ENCODE assay signal across 11 cellular contexts in the genomic region with DNA sequence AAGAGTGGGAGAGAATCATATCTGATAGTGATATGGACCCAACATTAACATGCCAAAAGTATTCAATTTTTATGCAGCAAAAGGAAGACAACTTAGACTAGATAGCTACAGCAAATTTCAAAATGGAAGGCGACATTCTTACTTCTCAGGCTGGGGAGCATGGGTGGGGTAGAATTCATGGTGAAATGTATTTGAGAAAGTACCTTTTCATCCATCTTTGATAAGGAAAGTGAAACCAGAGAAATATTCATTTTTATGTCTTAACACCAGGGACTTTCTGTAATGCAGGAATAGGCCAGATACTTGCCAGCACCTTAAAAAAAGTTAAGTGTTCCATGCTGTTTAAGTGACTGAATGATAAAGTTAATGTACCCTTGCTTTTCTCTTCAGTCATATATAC. TPM values are rescaled to one million over a fixed set of nuclear protein-coding genes. Genes with fewer than 3 reads are reported as not detected.
DNase-seq lines count a peak whose midpoint lies in the region; ATAC-seq and TF ChIP-seq lines count a peak whose summit lies in the region.
"Had no signal": no experiment of that assay in that cellular context is flagged by ENCODE, and none has a peak within 500 bp of the region (broad histone marks: within the 10 kb centered on the region; RNA-seq: fewer than 3 reads in every experiment).

No MANE protein-coding gene starts in this region.

- H3K4me1 Mint-ChIP-seq in CD8-positive, alpha-beta T cell (ENCODE audit: low read depth): peaks cover 86% of the 10 kb centered on the region
- H3K4me1 Mint-ChIP-seq in naive thymus-derived CD4-positive, alpha-beta T cell: peaks cover 69 to 99% (median 88%) of the 10 kb centered on the region in 7 donors
- H3K4me1 Mint-ChIP-seq in endothelial cell (ENCODE audit: unreplicated experiment): peaks cover 25% of the 10 kb centered on the region

- peak overlapping the region; percentile 85 for H3K27ac Mint-ChIP-seq in CD8-positive, alpha-beta T cell
- H3K27ac Mint-ChIP-seq in activated naive CD4-positive, alpha-beta T cell treated with anti-CD3 and anti-CD28 coated beads, Interleukin-2, amount 50 U/mL, for 72 hours: peak overlapping the region; percentile 88 to 91
- H3K27ac Mint-ChIP-seq in naive thymus-derived CD4-positive, alpha-beta T cell: peak overlapping the region; percentile 87 to 100 (median 93)
- H3K27ac Mint-ChIP-seq in endothelial cell (ENCODE audit: unreplicated experiment): no peak overlapping the region

- peak; percentile 40 for ATAC-seq in CD8-positive, alpha-beta T cell
- peak in 1 of 2 donors; percentile 19 for ATAC-seq in activated naive CD4-positive, alpha-beta T cell treated with anti-CD3 and anti-CD28 coated beads, Interleukin-2, amount 50 U/mL, for 72 hours
- ATAC-seq in naive thymus-derived CD4-positive, alpha-beta T cell: peak; percentile 50

- no peaks in the 10 kb centered on the region for H3K9me3 ChIP-seq in CD8-positive, alpha-beta T cell (ENCODE audit: low read length)
- H3K9me3 ChIP-seq in HEK293 (ENCODE audit: control insufficient read depth, insufficient read depth, low read depth, low read length): no peaks in the 10 kb centered on the region
- no peaks in the 10 kb centered on the region for H3K9me3 ChIP-seq in naive thymus-derived CD4-positive, alpha-beta T cell (ENCODE audit: control insufficient read depth in 2 of 3, low read length in 3 of 3)

- H3K27ac ChIP-seq in CD8-positive, alpha-beta T cell (ENCODE audit: low read depth, low read length): peak overlapping the region; percentile 92
- H3K27ac ChIP-seq in HEK293 (ENCODE audit: extremely low read depth, low read depth, low read length): no peak overlapping the region
- H3K27ac ChIP-seq in naive thymus-derived CD4-positive, alpha-beta T cell (ENCODE audit: low read depth, low read length): peak overlapping the region; percentile 91

- H3K36me3 Mint-ChIP-seq in CD8-positive, alpha-beta T cell: peaks cover 71% of the 10 kb centered on the region
- peaks cover 16 to 23% of the 10 kb centered on the region in 2 donors for H3K36me3 Mint-ChIP-seq in activated naive CD4-positive, alpha-beta T cell treated with anti-CD3 and anti-CD28 coated beads, Interleukin-2, amount 50 U/mL, for 72 hours
- H3K36me3 Mint-ChIP-seq in naive thymus-derived CD4-positive, alpha-beta T cell: peaks cover 10 to 35% (median 32%) of the 10 kb centered on the region in 5 donors
- H3K36me3 Mint-ChIP-seq in endothelial cell (ENCODE audit: low read depth, unreplicated experiment): peaks cover 11% of the 10 kb centered on the region

- H3K4me3 ChIP-seq in CD8-positive, alpha-beta T cell (ENCODE audit: low read depth, low read length): peak overlapping the region; percentile 18
- no peak overlapping the region for H3K4me3 ChIP-seq in HEK293 (ENCODE audit: low read depth, low read length)
- H3K4me3 ChIP-seq in naive thymus-derived CD4-positive, alpha-beta T cell (ENCODE audit: low read length): peak overlapping the region; percentile 10

- H3K9me3 Mint-ChIP-seq in CD8-positive, alpha-beta T cell: no peaks in the 10 kb centered on the region
- H3K9me3 Mint-ChIP-seq in activated naive CD4-positive, alpha-beta T cell treated with anti-CD3 and anti-CD28 coated beads, Interleukin-2, amount 50 U/mL, for 72 hours: peaks cover 0 to 3% of the 10 kb centered on the region in 2 donors
- H3K9me3 Mint-ChIP-seq in naive thymus-derived CD4-positive, alpha-beta T cell: peaks cover 0 to 7% (median 0%) of the 10 kb centered on the region in 11 donors
- H3K9me3 Mint-ChIP-seq in endothelial cell (ENCODE audit: unreplicated experiment): no peaks in the 10 kb centered on the region

- no peaks in the 10 kb centered on the region for H3K36me3 ChIP-seq in CD8-positive, alpha-beta T cell (ENCODE audit: insufficient read depth, low read length)
- no peaks in the 10 kb centered on the region for H3K36me3 ChIP-seq in HEK293 (ENCODE audit: control insufficient read depth in 2 of 2, insufficient read depth in 1 of 2, low read length in 2 of 2)
- H3K36me3 ChIP-seq in naive thymus-derived CD4-positive, alpha-beta T cell (ENCODE audit: control insufficient read depth in 2 of 3, insufficient read depth in 3 of 3, low read length in 3 of 3): no peaks in the 10 kb centered on the region

- POLR2A ChIA-PET in CD8-positive, alpha-beta T cell (lab: Charles Lee): interaction anchor here (1.2 to 9.4 kb wide), 5 partner anchors 13 to 255 kb away, joined by 5 to 66 read pairs (median 19); partner anchors contain the start of gene BTG1
- POLR2A ChIA-PET in HEK293 (lab: Yijun Ruan, JAX): no interaction called here
- POLR2A ChIA-PET in naive thymus-derived CD4-positive, alpha-beta T cell (lab: Charles Lee): interaction anchor here (0.6 to 12.8 kb wide), 15 partner anchors 10 to 436 kb away, joined by 3 to 267 read pairs (median 14); partner anchors contain the start of gene BTG1

- CTCF ChIA-PET in CD8-positive, alpha-beta T cell (lab: Charles Lee): interaction anchor here (1.6 to 3.0 kb wide), 2 partner anchors 11 to 91 kb away, joined by 5 to 15 read pairs; no protein-coding TSS in a partner anchor
- CTCF ChIA-PET in HEK293 (lab: Yijun Ruan, JAX): no interaction called here
- CTCF ChIA-PET in naive thymus-derived CD4-positive, alpha-beta T cell (lab: Charles Lee): interaction anchor here (0.7 kb wide), 1 partner anchor 102 kb away, joined by 3 read pairs; no protein-coding TSS in a partner anchor

- no peak for DNase-seq in CD8-positive, alpha-beta T cell
- DNase-seq in activated naive CD4-positive, alpha-beta T cell treated with anti-CD3 and anti-CD28 coated beads, Interleukin-2, amount 50 U/mL, for 72 hours (ENCODE audit: low spot score in 2 of 2): no peak
- peak in 5 of 9 donors; percentile 46 to 63 (median 55) for DNase-seq in naive thymus-derived CD4-positive, alpha-beta T cell
- no peak for DNase-seq in endothelial cell (ENCODE audit: low spot score)
- DNase-seq in NCI-H345 treated with DMSO at 0.1 percent for 48 hours (lab: John Stamatoyannopoulos, UW; ENCODE audit: unreplicated experiment): no peak
- no peak for DNase-seq in NCI-H748 (lab: John Stamatoyannopoulos, UW; ENCODE audit: unreplicated experiment)
- DNase-seq: activated effector memory CD4-positive, alpha-beta T cell treated with anti-CD3 and anti-CD28 coated beads, Interleukin-2, amount 50 U/mL, for 16 hours; KG1; NCI-H2171 treated with DMSO at 0.1 percent for 48 hours; occipital lobe had no signal

- no peaks in the 10 kb centered on the region for H3K27me3 ChIP-seq in CD8-positive, alpha-beta T cell (ENCODE audit: insufficient read depth, low read length)
- H3K27me3 ChIP-seq in naive thymus-derived CD4-positive, alpha-beta T cell (ENCODE audit: control insufficient read depth in 2 of 2, insufficient read depth in 2 of 2, low read length in 2 of 2): no peaks in the 10 kb centered on the region

- H3K4me1 ChIP-seq in CD8-positive, alpha-beta T cell (ENCODE audit: insufficient read depth, low read length): peaks cover 93% of the 10 kb centered on the region
- peaks cover 24% of the 10 kb centered on the region; the same call in 1 of the 2 replicates for H3K4me1 ChIP-seq in HEK293 (ENCODE audit: control insufficient read depth, insufficient read depth, low read length)
- H3K4me1 ChIP-seq in naive thymus-derived CD4-positive, alpha-beta T cell (ENCODE audit: control insufficient read depth in 2 of 2, insufficient read depth in 2 of 2, low read length in 2 of 2): peaks cover 51 to 77% of the 10 kb centered on the region in 2 donors

- intact Hi-C loops in CD8-positive, alpha-beta T cell (cut with DNase I, micrococcal nuclease): loop anchor here (1.0 to 5.0 kb wide), 4 partner anchors 9 to 95 kb away; no protein-coding TSS in a partner anchor
- intact Hi-C loops in naive thymus-derived CD4-positive, alpha-beta T cell (cut with micrococcal nuclease): loop anchor here (1.0 to 2.0 kb wide), 3 partner anchors 8 to 17 kb away; no protein-coding TSS in a partner anchor

- H3K4me3 Mint-ChIP-seq in CD8-positive, alpha-beta T cell: peak overlapping the region; percentile 78
- H3K4me3 Mint-ChIP-seq in naive thymus-derived CD4-positive, alpha-beta T cell: peak overlapping the region; percentile 42 to 100 (median 96)
- no peak overlapping the region for H3K4me3 Mint-ChIP-seq in endothelial cell (ENCODE audit: unreplicated experiment)

- no peaks in the 10 kb centered on the region for H3K27me3 Mint-ChIP-seq in CD8-positive, alpha-beta T cell (ENCODE audit: low read depth)
- no peaks in the 10 kb centered on the region for H3K27me3 Mint-ChIP-seq in naive thymus-derived CD4-positive, alpha-beta T cell
- peaks cover 6% of the 10 kb centered on the region for H3K27me3 Mint-ChIP-seq in endothelial cell (ENCODE audit: unreplicated experiment)

- TF ChIP-seq CTCF in CD8-positive, alpha-beta T cell (IDR thresholded peaks at IDR 0.05): no peak
- no peak for TF ChIP-seq CTCF in HEK293 (tag by site-specific recombination; IDR thresholded peaks at IDR 0.05)
- no peak for TF ChIP-seq CTCF in endothelial cell (IDR thresholded peaks at IDR 0.05; ENCODE audit: unreplicated experiment)

TF ChIP-seq in HEK293, 187 proteins besides CTCF, POLR2A, EP300 and RAD21:
- TF ChIP-seq ZNF768 (tag by site-specific recombination; IDR thresholded peaks at IDR 0.05): no peak
- 0 out of 2 replicates have a peak, but pooled peaks have one; percentile 42 for TF ChIP-seq PRDM1 (tag by site-specific recombination; IDR thresholded peaks at IDR 0.05)

RNA-seq across cellular contexts. Expression of gene BTG1, which starts 13.4 kb away (rescaled TPM):
- 1,000 to 10,000 TPM; 1,847 to 1,850 TPM for total RNA-seq in CD8-positive, alpha-beta T cell
- 100 to 1,000 TPM; 158 to 266 TPM for total RNA-seq in activated naive CD4-positive, alpha-beta T cell treated with anti-CD3 and anti-CD28 coated beads, Interleukin-2, amount 50 U/mL, for 72 hours
- total RNA-seq in naive thymus-derived CD4-positive, alpha-beta T cell: 1,000 to 10,000 TPM in 2 of 5 experiments, 100 to 1,000 TPM in 3; 188 to 1,246 (median 571) TPM
- 100 to 1,000 TPM; 479 to 649 TPM for polyA plus RNA-seq in naive thymus-derived CD4-positive, alpha-beta T cell
- 79.8 TPM for total RNA-seq in endothelial cell (ENCODE audit: unreplicated experiment)

Comparison
In these comparisons a context has a peak if more than half of its experiments do, and no peak if none do; other contexts are left out.
1. DNase-seq: peak in naive thymus-derived CD4-positive, alpha-beta T cell (5 of 9); none in CD8-positive, alpha-beta T cell (0 of 7), activated naive CD4-positive, alpha-beta T cell treated with anti-CD3 and anti-CD28 coated beads, Interleukin-2, amount 50 U/mL, for 72 hours (0 of 2), endothelial cell (single experiment), NCI-H345 treated with DMSO at 0.1 percent for 48 hours (single experiment) and NCI-H748 (single experiment).